27 cellular contexts compared by ENCODE assay signal in genomic region chr11:124922831-124923230, GRCh38. TPM values are rescaled to one million over a fixed set of nuclear protein-coding genes. Genes with fewer than 3 reads are reported as not detected.
"Had no signal": no experiment of that assay in that cellular context is flagged by ENCODE, and none has a peak within 500 bp of the region (broad histone marks: within the 10 kb centered on the region; RNA-seq: fewer than 3 reads in every experiment).

No MANE protein-coding gene starts in this region.

- ATAC-seq: activated CD8-positive, alpha-beta memory T cell treated with anti-CD3 and anti-CD28 coated beads, Interleukin-2, amount 10 ng/mL, durations not matched to agents 7 days and 5 days; left lobe of liver; lower lobe of right lung; mucosa of descending colon; sciatic nerve; stimulated activated effector memory CD8-positive, alpha-beta T cell treated with anti-CD3 and anti-CD28 coated beads, Interleukin-12 subunit alpha, Interleukin-12 subunit beta, amount 100 ng/mL, for 72 hours had no signal

- H3K27ac Mint-ChIP-seq: activated B cell treated with CpG ODN at 0.5 μM for 24 hours; activated CD4-positive, alpha-beta memory T cell treated with anti-CD3 and anti-CD28 coated beads for 36 hours; activated CD8-positive, alpha-beta memory T cell treated with anti-CD3 and anti-CD28 coated beads, Interleukin-2, amount 10 ng/mL, durations not matched to agents 7 days and 5 days; immature natural killer cell; stimulated activated effector memory CD8-positive, alpha-beta T cell treated with anti-CD3 and anti-CD28 coated beads, Interleukin-12 subunit alpha, Interleukin-12 subunit beta, amount 100 ng/mL, for 72 hours; T-helper 1 cell treated with Interleukin-12 subunit alpha and Interleukin-12 subunit beta and Interleukin-4 antibody, amounts not matched to agents 30 μg/mL and 1 μg/mL, for 36 hours had no signal

- H3K36me3 ChIP-seq: lower lobe of right lung, upper lobe of left lung had no signal

- H3K27me3 Mint-ChIP-seq: activated CD4-positive, alpha-beta memory T cell treated with anti-CD3 and anti-CD28 coated beads for 36 hours had no signal

- H3K36me3 Mint-ChIP-seq: activated CD4-positive, alpha-beta memory T cell treated with anti-CD3 and anti-CD28 coated beads for 36 hours; activated CD8-positive, alpha-beta memory T cell treated with anti-CD3 and anti-CD28 coated beads, Interleukin-2, amount 10 ng/mL, durations not matched to agents 7 days and 5 days; immature natural killer cell; stimulated activated effector memory CD8-positive, alpha-beta T cell treated with anti-CD3 and anti-CD28 coated beads, Interleukin-12 subunit alpha, Interleukin-12 subunit beta, amount 100 ng/mL, for 72 hours had no signal

- H3K27ac ChIP-seq: hepatocyte, lower lobe of right lung, testis, upper lobe of left lung had no signal

- H3K4me3 Mint-ChIP-seq: activated B cell treated with CpG ODN at 0.5 μM for 24 hours; activated CD4-positive, alpha-beta memory T cell treated with anti-CD3 and anti-CD28 coated beads for 36 hours; activated CD8-positive, alpha-beta memory T cell treated with anti-CD3 and anti-CD28 coated beads, Interleukin-2, amount 10 ng/mL, durations not matched to agents 7 days and 5 days; stimulated activated effector memory CD8-positive, alpha-beta T cell treated with anti-CD3 and anti-CD28 coated beads, Interleukin-12 subunit alpha, Interleukin-12 subunit beta, amount 100 ng/mL, for 72 hours; T-helper 1 cell treated with Interleukin-12 subunit alpha and Interleukin-12 subunit beta and Interleukin-4 antibody, amounts not matched to agents 30 μg/mL and 1 μg/mL, for 36 hours had no signal

- H3K27me3 ChIP-seq: testis, upper lobe of left lung had no signal

- H3K9me3 ChIP-seq: lower lobe of right lung, mucosa of descending colon, testis, upper lobe of left lung had no signal

- H3K9me3 Mint-ChIP-seq: activated B cell treated with CpG ODN at 0.5 μM for 24 hours; activated CD4-positive, alpha-beta memory T cell treated with anti-CD3 and anti-CD28 coated beads for 36 hours; immature natural killer cell; stimulated activated effector memory CD8-positive, alpha-beta T cell treated with anti-CD3 and anti-CD28 coated beads, Interleukin-12 subunit alpha, Interleukin-12 subunit beta, amount 100 ng/mL, for 72 hours; T-helper 1 cell treated with Interleukin-12 subunit alpha and Interleukin-12 subunit beta and Interleukin-4 antibody, amounts not matched to agents 30 μg/mL and 1 μg/mL, for 36 hours had no signal

- H3K4me3 ChIP-seq: hepatocyte, lower lobe of right lung, mucosa of descending colon, testis, upper lobe of left lung had no signal

- DNase-seq: activated B cell treated with CpG ODN at 0.5 μM for 24 hours; activated CD4-positive, alpha-beta memory T cell treated with anti-CD3 and anti-CD28 coated beads for 36 hours; activated CD4-positive, alpha-beta T cell treated with anti-CD3 and anti-CD28 coated beads for 4 hours; activated CD8-positive, alpha-beta memory T cell treated with anti-CD3 and anti-CD28 coated beads, Interleukin-2, amount 10 ng/mL, durations not matched to agents 7 days and 5 days; activated gamma-delta T cell treated with Interleukin-2 at 50 U/mL for 16 hours; activated T-cell treated with anti-CD3 and anti-CD28 coated beads for 4 hours; effector CD8-positive, alpha-beta T cell; foreskin melanocyte; glutamatergic neuron; immature natural killer cell; lower lobe of right lung; mesendoderm; mucosa of descending colon; small intestine; stimulated activated CD4-positive, alpha-beta T cell treated with anti-CD3 and anti-CD28 coated beads, Interleukin-2, amount 100 ng/mL, for 24 hours; T1000; testis had no signal

RNA-seq across cellular contexts. Expression of gene HEPN1, which starts 3.8 kb away (rescaled TPM):
- total RNA-seq: activated B cell treated with CpG ODN at 0.5 μM for 24 hours; activated CD4-positive, alpha-beta memory T cell treated with anti-CD3 and anti-CD28 coated beads for 36 hours; activated CD8-positive, alpha-beta memory T cell treated with anti-CD3 and anti-CD28 coated beads, Interleukin-2, amount 10 ng/mL, durations not matched to agents 7 days and 5 days; cerebellum; hepatocyte; kidney epithelial cell; left lobe of liver; lower lobe of right lung; mucosa of descending colon; renal cortical epithelial cell; sciatic nerve; testis; upper lobe of left lung had no signal
- polyA plus RNA-seq: esophagus, hepatocyte, immature natural killer cell had no signal

RNA-seq across cellular contexts. Expression of gene HEPACAM, which starts 13.0 kb away (rescaled TPM):
- total RNA-seq: activated B cell treated with CpG ODN at 0.5 μM for 24 hours; activated CD4-positive, alpha-beta memory T cell treated with anti-CD3 and anti-CD28 coated beads for 36 hours; activated CD8-positive, alpha-beta memory T cell treated with anti-CD3 and anti-CD28 coated beads, Interleukin-2, amount 10 ng/mL, durations not matched to agents 7 days and 5 days; lower lobe of right lung had no signal
- polyA plus RNA-seq: hepatocyte, immature natural killer cell had no signal

RNA-seq across cellular contexts. Expression of gene ROBO4, which starts 25.2 kb away (rescaled TPM):
- total RNA-seq: activated B cell treated with CpG ODN at 0.5 μM for 24 hours; activated CD4-positive, alpha-beta memory T cell treated with anti-CD3 and anti-CD28 coated beads for 36 hours; activated CD8-positive, alpha-beta memory T cell treated with anti-CD3 and anti-CD28 coated beads, Interleukin-2, amount 10 ng/mL, durations not matched to agents 7 days and 5 days had no signal
- polyA plus RNA-seq: immature natural killer cell had no signal
